In the genomic region with DNA sequence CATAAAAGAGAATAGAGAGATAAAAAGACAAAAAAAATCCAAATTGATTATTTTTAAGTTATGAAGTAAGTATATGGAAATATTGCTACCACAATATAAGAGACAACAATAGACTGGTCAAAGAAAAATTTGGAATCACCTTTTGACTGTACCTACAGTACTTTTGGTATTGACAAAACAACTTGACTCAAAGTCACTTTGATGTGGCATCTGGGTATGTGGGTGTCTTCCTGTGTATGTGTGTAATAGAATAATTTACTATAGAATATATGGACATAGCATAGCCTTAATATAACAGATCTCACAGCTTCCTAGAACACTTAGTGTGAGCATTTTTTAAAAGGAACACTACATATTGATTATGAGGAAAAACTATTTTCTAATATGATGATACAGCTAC, we compare ENCODE assay signal across 10 cellular contexts.
"Had no signal": no experiment of that assay in that cellular context is flagged by ENCODE, and none has a peak within 500 bp of the region (broad histone marks: within the 10 kb centered on the region; RNA-seq: fewer than 3 reads in every experiment).

No MANE protein-coding gene starts in this region.

- H2AFZ ChIP-seq: GM23338 had no signal

- DNase-seq: H9, HCEC 1CT, IMR-90, Kasumi-1, KG1 had no signal

- ATAC-seq: GM23338, K562 had no signal

- H3K27ac Mint-ChIP-seq: GM23338, H9 had no signal

- H3K4me3 Mint-ChIP-seq: GM23338, H9 had no signal

- H3K4me2 ChIP-seq: GM23338 had no signal

- H3K4me3 ChIP-seq: GM23338, K562 had no signal

- H3K9me3 Mint-ChIP-seq: GM23338, H9 had no signal

- FAIRE-seq: H1, H54, HTR-8/SVneo, K562 had no signal
